In the genomic region with DNA sequence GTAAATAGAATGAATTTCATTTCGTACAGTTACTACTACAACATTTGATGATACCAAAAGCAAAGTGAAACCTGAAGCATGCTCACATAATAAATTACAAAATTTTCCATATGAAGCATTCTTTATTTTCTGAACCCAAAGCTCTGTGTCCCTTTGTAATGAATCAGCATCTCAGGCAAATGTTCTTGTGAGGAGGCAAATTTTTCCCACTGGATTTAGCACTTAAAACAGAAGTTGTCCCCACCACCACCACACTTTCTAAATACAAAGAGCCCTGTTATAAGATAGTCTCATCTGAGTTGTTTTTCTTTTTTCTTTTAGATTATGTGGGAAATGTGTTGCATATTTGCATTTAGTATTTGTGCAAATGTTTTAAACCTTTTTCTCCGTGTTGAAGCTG, we compare ENCODE assay signal across 8 cellular contexts.
DNase-seq lines count a peak whose midpoint lies in the region; ATAC-seq and TF ChIP-seq lines count a peak whose summit lies in the region.

No MANE protein-coding gene starts in this region.

- H3K27me3 ChIP-seq in Peyer's patch, result no peaks in the 10 kb centered on the region

- peaks cover 10% of the 10 kb centered on the region for H3K36me3 Mint-ChIP-seq in activated CD4-positive, alpha-beta T cell treated with anti-CD3 and anti-CD28 coated beads, Interleukin-2, amount 10 ng/mL, durations not matched to agents 7 days and 5 days (ENCODE audit: low read depth)
- H3K36me3 Mint-ChIP-seq in osteocyte (ENCODE audit: unreplicated experiment), result no peaks in the 10 kb centered on the region

- H3K9me3 Mint-ChIP-seq in activated CD4-positive, alpha-beta T cell treated with anti-CD3 and anti-CD28 coated beads, Interleukin-2, amount 10 ng/mL, durations not matched to agents 7 days and 5 days, result peaks cover 3% of the 10 kb centered on the region
- H3K9me3 Mint-ChIP-seq in osteocyte (ENCODE audit: unreplicated experiment), result peaks cover 5% of the 10 kb centered on the region

- POLR2A ChIA-PET in activated CD4-positive, alpha-beta T cell treated with anti-CD3 and anti-CD28 coated beads, Interleukin-2, amount 10 ng/mL, durations not matched to agents 7 days and 5 days (lab: Charles Lee), result no interaction called here

- CTCF ChIA-PET in activated CD4-positive, alpha-beta T cell treated with anti-CD3 and anti-CD28 coated beads, Interleukin-2, amount 10 ng/mL, durations not matched to agents 7 days and 5 days (lab: Charles Lee), result interaction anchor here (0.6 to 1.6 kb wide), 17 partner anchors 8 to 1408 kb away, joined by 3 to 6 read pairs (median 3); no protein-coding TSS in a partner anchor

- no peak for ATAC-seq in GM18868 (IDR thresholded peaks at IDR 0.05; ENCODE audit: unreplicated experiment)

- DNase-seq in activated CD4-positive, alpha-beta T cell treated with anti-CD3 and anti-CD28 coated beads, Interleukin-2, amount 10 ng/mL, durations not matched to agents 7 days and 5 days, result no peak
- no peak for DNase-seq in activated CD4-positive, alpha-beta T cell treated with anti-CD3 and anti-CD28 coated beads, Interleukin-2, amount 50 U/mL, for 48 hours
- DNase-seq in Peyer's patch (no peak), epithelial cell of prostate (ENCODE audit: low read depth, low spot score) (no peak), osteocyte (ENCODE audit: extremely low spot score, unreplicated experiment) (no peak), ureter (ENCODE audit: low spot score) (no peak)
- DNase-seq in activated naive CD4-positive, alpha-beta T cell (lab: John Stamatoyannopoulos, UW), result no peak

- H3K4me1 ChIP-seq in Peyer's patch, result no peaks in the 10 kb centered on the region

- no peak for TF ChIP-seq POLR2A in Peyer's patch (IDR thresholded peaks at IDR 0.05)

- H3K27ac Mint-ChIP-seq in activated CD4-positive, alpha-beta T cell treated with anti-CD3 and anti-CD28 coated beads, Interleukin-2, amount 10 ng/mL, durations not matched to agents 7 days and 5 days, result peak overlapping the region; percentile 94
- peak overlapping the region; percentile 93 for H3K27ac Mint-ChIP-seq in osteocyte (ENCODE audit: unreplicated experiment)

- no peaks in the 10 kb centered on the region for H3K9me3 ChIP-seq in Peyer's patch

- H3K36me3 ChIP-seq in Peyer's patch, result no peaks in the 10 kb centered on the region

- H3K4me3 ChIP-seq in Peyer's patch, result peak overlapping the region; percentile 35 to 70 (median 55)

- peak overlapping the region; percentile 90 for H3K4me3 Mint-ChIP-seq in activated CD4-positive, alpha-beta T cell treated with anti-CD3 and anti-CD28 coated beads, Interleukin-2, amount 10 ng/mL, durations not matched to agents 7 days and 5 days
- peak overlapping the region; percentile 94 for H3K4me3 Mint-ChIP-seq in osteocyte (ENCODE audit: unreplicated experiment)

- TF ChIP-seq CTCF in Peyer's patch (IDR thresholded peaks at IDR 0.05), result no peak
- no peak for TF ChIP-seq CTCF in osteocyte (IDR thresholded peaks at IDR 0.05)

- H3K27me3 Mint-ChIP-seq in activated CD4-positive, alpha-beta T cell treated with anti-CD3 and anti-CD28 coated beads, Interleukin-2, amount 10 ng/mL, durations not matched to agents 7 days and 5 days, result peaks cover 3% of the 10 kb centered on the region
- H3K27me3 Mint-ChIP-seq in osteocyte (ENCODE audit: unreplicated experiment), result no peaks in the 10 kb centered on the region

- H3K27ac ChIP-seq in Peyer's patch (peak overlapping the region in 3 of 4 donors; percentile 46 to 63 (median 52)), epithelial cell of prostate (peak overlapping the region; percentile 69)

- H3K4me1 Mint-ChIP-seq in activated CD4-positive, alpha-beta T cell treated with anti-CD3 and anti-CD28 coated beads, Interleukin-2, amount 10 ng/mL, durations not matched to agents 7 days and 5 days, result peaks cover 22% of the 10 kb centered on the region
- H3K4me1 Mint-ChIP-seq in osteocyte (ENCODE audit: unreplicated experiment), result peaks cover 14% of the 10 kb centered on the region
